2 cellular contexts compared by ENCODE assay signal in genomic region chr16:3783516-3783915, GRCh38.
TF ChIP-seq lines count a peak whose summit lies in the region.

No MANE protein-coding gene starts in this region.

TF ChIP-seq in IMR-90, 13 proteins besides CTCF, POLR2A, EP300 and RAD21:
- TF ChIP-seq USF2 (IDR thresholded peaks at IDR 0.05; ENCODE audit: low read depth, low read length) = no peak
- TF ChIP-seq MAZ (IDR thresholded peaks at IDR 0.05; ENCODE audit: borderline replicate concordance, low read depth, low read length) = no peak
- TF ChIP-seq, protein P1, sequence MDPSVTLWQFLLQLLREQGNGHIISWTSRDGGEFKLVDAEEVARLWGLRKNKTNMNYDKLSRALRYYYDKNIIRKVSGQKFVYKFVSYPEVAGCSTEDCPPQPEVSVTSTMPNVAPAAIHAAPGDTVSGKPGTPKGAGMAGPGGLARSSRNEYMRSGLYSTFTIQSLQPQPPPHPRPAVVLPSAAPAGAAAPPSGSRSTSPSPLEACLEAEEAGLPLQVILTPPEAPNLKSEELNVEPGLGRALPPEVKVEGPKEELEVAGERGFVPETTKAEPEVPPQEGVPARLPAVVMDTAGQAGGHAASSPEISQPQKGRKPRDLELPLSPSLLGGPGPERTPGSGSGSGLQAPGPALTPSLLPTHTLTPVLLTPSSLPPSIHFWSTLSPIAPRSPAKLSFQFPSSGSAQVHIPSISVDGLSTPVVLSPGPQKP (IDR thresholded peaks at IDR 0.05; ENCODE audit: borderline replicate concordance, low read depth, low read length) = no peak
- no peak for TF ChIP-seq MXI1 (IDR thresholded peaks at IDR 0.05; ENCODE audit: borderline replicate concordance, low read depth, low read length)
- TF ChIP-seq CHD1 (IDR thresholded peaks at IDR 0.05; ENCODE audit: low read depth, low read length) = no peak
- TF ChIP-seq MAFK (IDR thresholded peaks at IDR 0.05; ENCODE audit: low read depth, low read length) = no peak
- no peak for TF ChIP-seq FOS (IDR thresholded peaks at IDR 0.05; ENCODE audit: low read depth, low read length)
- TF ChIP-seq BHLHE40 (IDR thresholded peaks at IDR 0.05; ENCODE audit: low read depth, low read length) = no peak
- no peak for TF ChIP-seq SMC3 (IDR thresholded peaks at IDR 0.05; ENCODE audit: low read depth, low read length)
- TF ChIP-seq CEBPB (IDR thresholded peaks at IDR 0.05; ENCODE audit: low read depth, low read length) = no peak
- no peak for TF ChIP-seq RFX5 (IDR thresholded peaks at IDR 0.05; ENCODE audit: low read depth, low read length)
- TF ChIP-seq RCOR1 (IDR thresholded peaks at IDR 0.05; ENCODE audit: insufficient replicate concordance, low read length) = no peak
- TF ChIP-seq NFE2L2 (IDR thresholded peaks at IDR 0.05; ENCODE audit: low read depth, low read length) = no peak
TF ChIP-seq in IMR-90: peak in this region for 0.

TF ChIP-seq in WTC11, 78 proteins besides CTCF, POLR2A, EP300 and RAD21:
- no peak for TF ChIP-seq CREM (CRISPR knock-in tag; IDR thresholded peaks at IDR 0.05)
- TF ChIP-seq FOXK1 (CRISPR knock-in tag; IDR thresholded peaks at IDR 0.05) = no peak
- no peak for TF ChIP-seq ZNF232 (CRISPR knock-in tag; IDR thresholded peaks at IDR 0.05)
- TF ChIP-seq, protein P2, sequence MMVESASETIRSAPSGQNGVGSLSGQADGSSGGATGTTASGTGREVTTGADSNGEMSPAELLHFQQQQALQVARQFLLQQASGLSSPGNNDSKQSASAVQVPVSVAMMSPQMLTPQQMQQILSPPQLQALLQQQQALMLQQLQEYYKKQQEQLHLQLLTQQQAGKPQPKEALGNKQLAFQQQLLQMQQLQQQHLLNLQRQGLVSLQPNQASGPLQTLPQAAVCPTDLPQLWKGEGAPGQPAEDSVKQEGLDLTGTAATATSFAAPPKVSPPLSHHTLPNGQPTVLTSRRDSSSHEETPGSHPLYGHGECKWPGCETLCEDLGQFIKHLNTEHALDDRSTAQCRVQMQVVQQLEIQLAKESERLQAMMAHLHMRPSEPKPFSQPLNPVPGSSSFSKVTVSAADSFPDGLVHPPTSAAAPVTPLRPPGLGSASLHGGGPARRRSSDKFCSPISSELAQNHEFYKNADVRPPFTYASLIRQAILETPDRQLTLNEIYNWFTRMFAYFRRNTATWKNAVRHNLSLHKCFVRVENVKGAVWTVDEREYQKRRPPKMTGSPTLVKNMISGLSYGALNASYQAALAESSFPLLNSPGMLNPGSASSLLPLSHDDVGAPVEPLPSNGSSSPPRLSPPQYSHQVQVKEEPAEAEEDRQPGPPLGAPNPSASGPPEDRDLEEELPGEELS (CRISPR knock-in tag; IDR thresholded peaks at IDR 0.05) = no peak
- TF ChIP-seq IRF2 (CRISPR knock-in tag; IDR thresholded peaks at IDR 0.05; ENCODE audit: borderline replicate concordance, low read depth) = no peak
- no peak for TF ChIP-seq TEAD4 (CRISPR knock-in tag; IDR thresholded peaks at IDR 0.05)
- TF ChIP-seq, protein P3, sequence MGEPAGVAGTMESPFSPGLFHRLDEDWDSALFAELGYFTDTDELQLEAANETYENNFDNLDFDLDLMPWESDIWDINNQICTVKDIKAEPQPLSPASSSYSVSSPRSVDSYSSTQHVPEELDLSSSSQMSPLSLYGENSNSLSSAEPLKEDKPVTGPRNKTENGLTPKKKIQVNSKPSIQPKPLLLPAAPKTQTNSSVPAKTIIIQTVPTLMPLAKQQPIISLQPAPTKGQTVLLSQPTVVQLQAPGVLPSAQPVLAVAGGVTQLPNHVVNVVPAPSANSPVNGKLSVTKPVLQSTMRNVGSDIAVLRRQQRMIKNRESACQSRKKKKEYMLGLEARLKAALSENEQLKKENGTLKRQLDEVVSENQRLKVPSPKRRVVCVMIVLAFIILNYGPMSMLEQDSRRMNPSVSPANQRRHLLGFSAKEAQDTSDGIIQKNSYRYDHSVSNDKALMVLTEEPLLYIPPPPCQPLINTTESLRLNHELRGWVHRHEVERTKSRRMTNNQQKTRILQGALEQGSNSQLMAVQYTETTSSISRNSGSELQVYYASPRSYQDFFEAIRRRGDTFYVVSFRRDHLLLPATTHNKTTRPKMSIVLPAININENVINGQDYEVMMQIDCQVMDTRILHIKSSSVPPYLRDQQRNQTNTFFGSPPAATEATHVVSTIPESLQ (CRISPR knock-in tag; IDR thresholded peaks at IDR 0.05) = no peak
- no peak for TF ChIP-seq ZNF219 (CRISPR knock-in tag; IDR thresholded peaks at IDR 0.05; ENCODE audit: borderline replicate concordance)
- no peak for TF ChIP-seq MYBL2 (CRISPR knock-in tag; IDR thresholded peaks at IDR 0.05)
- TF ChIP-seq, protein P4, sequence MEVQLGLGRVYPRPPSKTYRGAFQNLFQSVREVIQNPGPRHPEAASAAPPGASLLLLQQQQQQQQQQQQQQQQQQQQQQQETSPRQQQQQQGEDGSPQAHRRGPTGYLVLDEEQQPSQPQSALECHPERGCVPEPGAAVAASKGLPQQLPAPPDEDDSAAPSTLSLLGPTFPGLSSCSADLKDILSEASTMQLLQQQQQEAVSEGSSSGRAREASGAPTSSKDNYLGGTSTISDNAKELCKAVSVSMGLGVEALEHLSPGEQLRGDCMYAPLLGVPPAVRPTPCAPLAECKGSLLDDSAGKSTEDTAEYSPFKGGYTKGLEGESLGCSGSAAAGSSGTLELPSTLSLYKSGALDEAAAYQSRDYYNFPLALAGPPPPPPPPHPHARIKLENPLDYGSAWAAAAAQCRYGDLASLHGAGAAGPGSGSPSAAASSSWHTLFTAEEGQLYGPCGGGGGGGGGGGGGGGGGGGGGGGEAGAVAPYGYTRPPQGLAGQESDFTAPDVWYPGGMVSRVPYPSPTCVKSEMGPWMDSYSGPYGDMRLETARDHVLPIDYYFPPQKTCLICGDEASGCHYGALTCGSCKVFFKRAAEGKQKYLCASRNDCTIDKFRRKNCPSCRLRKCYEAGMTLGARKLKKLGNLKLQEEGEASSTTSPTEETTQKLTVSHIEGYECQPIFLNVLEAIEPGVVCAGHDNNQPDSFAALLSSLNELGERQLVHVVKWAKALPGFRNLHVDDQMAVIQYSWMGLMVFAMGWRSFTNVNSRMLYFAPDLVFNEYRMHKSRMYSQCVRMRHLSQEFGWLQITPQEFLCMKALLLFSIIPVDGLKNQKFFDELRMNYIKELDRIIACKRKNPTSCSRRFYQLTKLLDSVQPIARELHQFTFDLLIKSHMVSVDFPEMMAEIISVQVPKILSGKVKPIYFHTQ (CRISPR knock-in tag; IDR thresholded peaks at IDR 0.05) = no peak
- TF ChIP-seq MXD4 (CRISPR knock-in tag; IDR thresholded peaks at IDR 0.05; ENCODE audit: borderline replicate concordance) = no peak
- no peak for TF ChIP-seq RORB (CRISPR knock-in tag; IDR thresholded peaks at IDR 0.05)
- no peak for TF ChIP-seq SOX15 (CRISPR knock-in tag; IDR thresholded peaks at IDR 0.05)
